Comparison of ENCODE assay signal across 1 cellular context in genomic region chr1:108852541-108852940, GRCh38.
TF ChIP-seq lines count a peak whose summit lies in the region.

No MANE protein-coding gene starts in this region.

TF ChIP-seq in GM23338, 12 proteins besides CTCF, POLR2A, EP300 and RAD21:
- TF ChIP-seq ZNF462 (CRISPR knock-in tag; IDR thresholded peaks at IDR 0.05) (no peak), ETS1 (IDR thresholded peaks at IDR 0.05) (no peak), CREB1 (CRISPR knock-in tag; IDR thresholded peaks at IDR 0.05; ENCODE audit: low read depth) (no peak), NANOG (IDR thresholded peaks at IDR 0.05; ENCODE audit: borderline replicate concordance) (no peak), JUNB (IDR thresholded peaks at IDR 0.05; ENCODE audit: unreplicated experiment) (no peak), ZNF114 (CRISPR knock-in tag; IDR thresholded peaks at IDR 0.05) (no peak), EZH2 (IDR thresholded peaks at IDR 0.05; ENCODE audit: low read depth, unreplicated experiment) (no peak), ZNF331 (CRISPR knock-in tag; IDR thresholded peaks at IDR 0.05; ENCODE audit: low read depth) (no peak)
